ENCODE assay signal across 10 cellular contexts in genomic region chr10:79435271-79436065, GRCh38. TPM values are rescaled to one million over a fixed set of nuclear protein-coding genes. Genes with fewer than 3 reads are reported as not detected.
DNase-seq lines count a peak whose midpoint lies in the region; ATAC-seq and TF ChIP-seq lines count a peak whose summit lies in the region.
"Had no signal": no experiment of that assay in that cellular context is flagged by ENCODE, and none has a peak within 500 bp of the region (broad histone marks: within the 10 kb centered on the region; RNA-seq: fewer than 3 reads in every experiment).

No MANE protein-coding gene starts in this region.

- no peak for TF ChIP-seq CTCF in PC-9 (conservative IDR thresholded peaks at IDR 0.05)
- no peak for TF ChIP-seq CTCF in endodermal cell (conservative IDR thresholded peaks at IDR 0.05)
- TF ChIP-seq CTCF in testis (IDR thresholded peaks at IDR 0.05): no peak

- H3K4me3 Mint-ChIP-seq in endodermal cell: no peak overlapping the region

- H3K79me2 ChIP-seq in PC-9 (ENCODE audit: low read depth): peaks cover 23% of the 10 kb centered on the region; the same call in 1 of the 2 replicates

- H2AFZ ChIP-seq in PC-9: peak overlapping the region; percentile 69

- H3K4me1 Mint-ChIP-seq in endodermal cell: peaks cover 21% of the 10 kb centered on the region

- H3K27me3 ChIP-seq in PC-9 (ENCODE audit: insufficient read depth, low read depth) (no peaks in the 10 kb centered on the region), endodermal cell (ENCODE audit: control insufficient read depth, insufficient read depth, low read length, poor library complexity, severe bottlenecking) (no peaks in the 10 kb centered on the region), testis (no peaks in the 10 kb centered on the region)

- H3K9me3 Mint-ChIP-seq in endodermal cell: no peaks in the 10 kb centered on the region

- peaks cover 18% of the 10 kb centered on the region for H3F3A ChIP-seq in PC-9 (ENCODE audit: insufficient read depth, low read depth)

- H3K4me3 ChIP-seq in PC-9 (peak overlapping the region; percentile 43; the same call in 1 of the 2 replicates), endodermal cell (ENCODE audit: low read length) (no peak overlapping the region), mesodermal cell (ENCODE audit: extremely low read depth, insufficient read depth, low read length, poor library complexity, severe bottlenecking) (no peak overlapping the region), testis (no peak overlapping the region)

- intact Hi-C loops in PC-9 (cut with micrococcal nuclease; ENCODE audit: unreplicated experiment) (loop anchor here (2.0 kb wide), 1 partner anchor 61 kb away; no protein-coding TSS in a partner anchor), testis (cut with DNase I; ENCODE audit: low total_unique reads) (no loop called here)

- H3K27ac ChIP-seq in PC-9 (peak overlapping the region; percentile 93), endodermal cell (ENCODE audit: low read depth, low read length) (no peak overlapping the region), mesodermal cell (ENCODE audit: low read depth, low read length, severe bottlenecking) (peak overlapping the region; percentile 81), testis (peak overlapping the region; percentile 76 to 88)

- H3K27me3 Mint-ChIP-seq in endodermal cell (ENCODE audit: insufficient read depth): peaks cover 2% of the 10 kb centered on the region

- no peaks in the 10 kb centered on the region for H4K20me1 ChIP-seq in PC-9 (ENCODE audit: insufficient read depth)

- H3K36me3 ChIP-seq in PC-9 (ENCODE audit: low read depth) (no peaks in the 10 kb centered on the region), endodermal cell (ENCODE audit: control insufficient read depth, insufficient read depth, low read length) (no peaks in the 10 kb centered on the region), mesodermal cell (ENCODE audit: control insufficient read depth, insufficient read depth, low read length) (peaks cover 52% of the 10 kb centered on the region), testis (ENCODE audit: low read depth, missing control alignments) (no peaks in the 10 kb centered on the region)

- H3K9me3 ChIP-seq in PC-9 (ENCODE audit: insufficient read depth, low read depth) (no peaks in the 10 kb centered on the region), endodermal cell (ENCODE audit: control insufficient read depth, low read length) (no peaks in the 10 kb centered on the region), mesodermal cell (ENCODE audit: control insufficient read depth, low read length) (no peaks in the 10 kb centered on the region), testis (no peaks in the 10 kb centered on the region)

- no peaks in the 10 kb centered on the region for H3K9me2 ChIP-seq in PC-9 (ENCODE audit: insufficient read depth)

- WGBS in endodermal cell (ENCODE audit: insufficient coverage in 1 of 2, insufficient read length in 1 of 2), 2 experiments: 69 to 79% methylated on average over 10 to 15 of the region's 15 CpGs
- 62 to 67% methylated on average over 12 to 13 of the region's 15 CpGs for WGBS in mesodermal cell (ENCODE audit: insufficient coverage in 2 of 2), 2 experiments
- WGBS in testis, 2 donors: 54 to 69% methylated on average over 11 to 15 of the region's 15 CpGs

- H3K36me3 Mint-ChIP-seq in endodermal cell (ENCODE audit: low read depth): no peaks in the 10 kb centered on the region

- ATAC-seq in HG03469 (IDR thresholded peaks at IDR 0.05; ENCODE audit: unreplicated experiment): no peak

- H3K27ac Mint-ChIP-seq in endodermal cell: peak overlapping the region; percentile 58

- CTCF ChIA-PET in PC-9 (lab: Charles Lee): interaction anchor here (0.7 to 1.2 kb wide), 2 partner anchors 61 to 471 kb away, joined by 3 read pairs; no protein-coding TSS in a partner anchor

- peak overlapping the region; percentile 72 for H3K4me2 ChIP-seq in PC-9

- no peak overlapping the region for H3K9ac ChIP-seq in endodermal cell (ENCODE audit: extremely low read depth, low read length, poor library complexity, severe bottlenecking)

- no peak for TF ChIP-seq POLR2A in testis (IDR thresholded peaks at IDR 0.05)

- POLR2A ChIA-PET in PC-9 (lab: Charles Lee; ENCODE audit: unreplicated experiment): no interaction called here

- no TSS peak for BruUV-seq in PC-9 (replicated peaks; lab: Mats Ljungman, UMichigan)

- peak; percentile 50 to 60 for DNase-seq in PC-9
- peak; percentile 61 for DNase-seq in endodermal cell
- DNase-seq in testis: no peak
- DNase-seq in activated CD4-positive, alpha-beta T cell treated with anti-CD3 and anti-CD28 coated beads for 4 hours: no peak
- DNase-seq in EL: no peak
- DNase-seq in NCI-H2081 (lab: John Stamatoyannopoulos, UW): no peak
- DNase-seq: NCI-H2029 treated with DMSO at 0.1 percent for 48 hours; stimulated activated naive CD4-positive, alpha-beta T cell had no signal

- H3K4me1 ChIP-seq in PC-9 (replicated peaks; ENCODE audit: insufficient read depth) (peaks cover 59% of the 10 kb centered on the region), endodermal cell (ENCODE audit: control insufficient read depth, insufficient read depth, low read length) (peaks cover 6% of the 10 kb centered on the region), mesodermal cell (ENCODE audit: control insufficient read depth, insufficient read depth, low read length, poor library complexity, severe bottlenecking) (peaks cover 35% of the 10 kb centered on the region), testis (peaks cover 54% of the 10 kb centered on the region)

RNA-seq across cellular contexts. Expression of gene ZCCHC24, which starts 10.0 kb away (rescaled TPM):
- total RNA-seq in PC-9 (2021) (6.0 and 6.3 TPM in 2 replicates), endodermal cell (10 to 100 TPM in 1 of 2 donors, 1 to 10 TPM in 1; 7.6 to 10.7 TPM), testis (10 to 100 TPM; 31.3 to 38.6 TPM)
- 11.2 TPM for polyA plus RNA-seq in endodermal cell (2013, experiment 1 of 2)
- 11.5 TPM for polyA plus RNA-seq in endodermal cell (2013, experiment 2 of 2)
- 43.7 TPM for polyA plus RNA-seq in mesodermal cell (2013, experiment 1 of 2)
- 41.4 TPM for polyA plus RNA-seq in mesodermal cell (2013, experiment 2 of 2)
- 27.7 TPM for polyA plus RNA-seq in testis (ENCODE audit: insufficient read depth, low read depth, low replicate concordance)

Comparison
In these comparisons a context has a peak if more than half of its experiments do, and no peak if none do; other contexts are left out.
1. DNase-seq: peak in PC-9 (2 of 2) and endodermal cell (single experiment); none in testis (single experiment), activated CD4-positive, alpha-beta T cell treated with anti-CD3 and anti-CD28 coated beads for 4 hours (0 of 2), EL (single experiment) and NCI-H2081 (0 of 2).